1 cellular context compared by ENCODE assay signal in genomic region chr1:203173566-203173965, GRCh38.
TF ChIP-seq lines count a peak whose summit lies in the region.

No MANE protein-coding gene starts in this region.

TF ChIP-seq in HEK293, 187 proteins besides CTCF, POLR2A, EP300 and RAD21 (continued from another document):
- TF ChIP-seq BCL11A (tag by site-specific recombination; IDR thresholded peaks at IDR 0.05; ENCODE audit: low read depth) (no peak), ZIC2 (tag by site-specific recombination; IDR thresholded peaks at IDR 0.05) (peak; percentile 42; the same call in 1 of the 2 replicates), HOXD13 (CRISPR knock-in tag; IDR thresholded peaks at IDR 0.05; ENCODE audit: borderline replicate concordance) (no peak), ZNF266 (tag by site-specific recombination; IDR thresholded peaks at IDR 0.05; ENCODE audit: low read depth) (no peak), ZNF501 (tag by site-specific recombination; IDR thresholded peaks at IDR 0.05) (no peak), TSHZ1 (tag by site-specific recombination; IDR thresholded peaks at IDR 0.05; ENCODE audit: borderline replicate concordance) (no peak), ZNF394 (tag by site-specific recombination; IDR thresholded peaks at IDR 0.05; ENCODE audit: borderline replicate concordance) (peak; percentile 31; the same call in 1 of the 2 replicates), ZNF19 (tag by site-specific recombination; IDR thresholded peaks at IDR 0.05; ENCODE audit: low read depth) (no peak), ZNF214 (tag by site-specific recombination; IDR thresholded peaks at IDR 0.05; ENCODE audit: borderline replicate concordance) (no peak), ZFHX2 (tag by site-specific recombination; conservative IDR thresholded peaks at IDR 0.05) (no peak), KLF9 (tag by site-specific recombination; IDR thresholded peaks at IDR 0.05; ENCODE audit: low read depth) (no peak), SETDB1 (IDR thresholded peaks at IDR 0.05; ENCODE audit: insufficient read length, low read length) (no peak), ZNF843 (tag by site-specific recombination; IDR thresholded peaks at IDR 0.05) (no peak), ZNF837 (tag by site-specific recombination; IDR thresholded peaks at IDR 0.05) (no peak), ZNF23 (tag by site-specific recombination; IDR thresholded peaks at IDR 0.05; ENCODE audit: borderline replicate concordance) (no peak), PRDM1 (tag by site-specific recombination; IDR thresholded peaks at IDR 0.05) (no peak), ZNF747 (tag by site-specific recombination; IDR thresholded peaks at IDR 0.05) (no peak)
- TF ChIP-seq, protein P1, sequence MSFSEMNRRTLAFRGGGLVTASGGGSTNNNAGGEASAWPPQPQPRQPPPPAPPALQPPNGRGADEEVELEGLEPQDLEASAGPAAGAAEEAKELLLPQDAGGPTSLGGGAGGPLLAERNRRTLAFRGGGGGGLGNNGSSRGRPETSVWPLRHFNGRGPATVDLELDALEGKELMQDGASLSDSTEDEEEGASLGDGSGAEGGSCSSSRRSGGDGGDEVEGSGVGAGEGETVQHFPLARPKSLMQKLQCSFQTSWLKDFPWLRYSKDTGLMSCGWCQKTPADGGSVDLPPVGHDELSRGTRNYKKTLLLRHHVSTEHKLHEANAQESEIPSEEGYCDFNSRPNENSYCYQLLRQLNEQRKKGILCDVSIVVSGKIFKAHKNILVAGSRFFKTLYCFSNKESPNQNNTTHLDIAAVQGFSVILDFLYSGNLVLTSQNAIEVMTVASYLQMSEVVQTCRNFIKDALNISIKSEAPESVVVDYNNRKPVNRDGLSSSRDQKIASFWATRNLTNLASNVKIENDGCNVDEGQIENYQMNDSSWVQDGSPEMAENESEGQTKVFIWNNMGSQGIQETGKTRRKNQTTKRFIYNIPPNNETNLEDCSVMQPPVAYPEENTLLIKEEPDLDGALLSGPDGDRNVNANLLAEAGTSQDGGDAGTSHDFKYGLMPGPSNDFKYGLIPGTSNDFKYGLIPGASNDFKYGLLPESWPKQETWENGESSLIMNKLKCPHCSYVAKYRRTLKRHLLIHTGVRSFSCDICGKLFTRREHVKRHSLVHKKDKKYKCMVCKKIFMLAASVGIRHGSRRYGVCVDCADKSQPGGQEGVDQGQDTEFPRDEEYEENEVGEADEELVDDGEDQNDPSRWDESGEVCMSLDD (tag by site-specific recombination; IDR thresholded peaks at IDR 0.05), result no peak
- TF ChIP-seq, protein P2, sequence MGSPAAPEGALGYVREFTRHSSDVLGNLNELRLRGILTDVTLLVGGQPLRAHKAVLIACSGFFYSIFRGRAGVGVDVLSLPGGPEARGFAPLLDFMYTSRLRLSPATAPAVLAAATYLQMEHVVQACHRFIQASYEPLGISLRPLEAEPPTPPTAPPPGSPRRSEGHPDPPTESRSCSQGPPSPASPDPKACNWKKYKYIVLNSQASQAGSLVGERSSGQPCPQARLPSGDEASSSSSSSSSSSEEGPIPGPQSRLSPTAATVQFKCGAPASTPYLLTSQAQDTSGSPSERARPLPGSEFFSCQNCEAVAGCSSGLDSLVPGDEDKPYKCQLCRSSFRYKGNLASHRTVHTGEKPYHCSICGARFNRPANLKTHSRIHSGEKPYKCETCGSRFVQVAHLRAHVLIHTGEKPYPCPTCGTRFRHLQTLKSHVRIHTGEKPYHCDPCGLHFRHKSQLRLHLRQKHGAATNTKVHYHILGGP (tag by site-specific recombination; IDR thresholded peaks at IDR 0.05), result no peak
